ENCODE assay signal across 27 cellular contexts in the genomic region with DNA sequence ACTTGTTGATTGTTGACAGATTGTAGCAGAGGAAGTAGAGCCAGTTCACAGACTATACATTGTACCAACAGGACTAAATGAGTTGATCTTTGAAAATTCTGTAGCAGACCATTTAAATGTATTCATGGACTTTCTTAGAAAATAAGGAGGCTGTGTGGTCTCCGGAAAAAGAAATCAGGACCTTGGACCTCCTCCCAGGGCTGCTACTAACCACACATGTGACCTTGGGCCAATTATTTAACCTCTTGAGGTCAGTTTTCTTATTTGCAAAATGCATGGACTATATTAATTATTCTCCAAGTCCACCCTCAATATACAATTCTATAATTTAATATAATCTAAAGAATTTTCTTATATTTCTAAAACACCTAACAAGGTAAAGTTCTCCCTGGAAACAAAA.
"Had no signal": no experiment of that assay in that cellular context is flagged by ENCODE, and none has a peak within 500 bp of the region (broad histone marks: within the 10 kb centered on the region; RNA-seq: fewer than 3 reads in every experiment).

No MANE protein-coding gene starts in this region.

- H3K27me3 ChIP-seq: dorsolateral prefrontal cortex, esophagus muscularis mucosa, esophagus squamous epithelium, foreskin keratinocyte, gastrocnemius medialis, gastroesophageal sphincter, heart left ventricle, heart right ventricle had no signal

- H3K36me3 ChIP-seq: esophagus muscularis mucosa, esophagus squamous epithelium, gastrocnemius medialis, gastroesophageal sphincter, heart left ventricle, heart right ventricle had no signal

- DNase-seq: cortex of kidney; dermis blood vessel endothelial cell; dorsolateral prefrontal cortex; effector CD4-positive, alpha-beta T cell; effector CD8-positive, alpha-beta T cell; effector memory CD4-positive, alpha-beta T cell; effector memory CD8-positive, alpha-beta T cell; endodermal cell; erythroblast; esophagus squamous epithelium; foreskin fibroblast; foreskin keratinocyte; foreskin melanocyte; gastrocnemius medialis; glutamatergic neuron; head of caudate nucleus; heart left ventricle; heart right ventricle had no signal

- FAIRE-seq: colon, endometrium, endothelial cell of umbilical vein, frontal cortex had no signal

- ATAC-seq: effector memory CD8-positive, alpha-beta T cell; esophagus mucosa; foreskin keratinocyte; gastrocnemius medialis; gastroesophageal sphincter; heart left ventricle; heart right ventricle had no signal

- H3K9me3 ChIP-seq: esophagus muscularis mucosa, esophagus squamous epithelium, gastrocnemius medialis, gastroesophageal sphincter, heart left ventricle, heart right ventricle had no signal

- H3K4me1 ChIP-seq: esophagus muscularis mucosa, esophagus squamous epithelium, gastroesophageal sphincter had no signal

- H3K27ac ChIP-seq: coronary artery, dorsolateral prefrontal cortex, epithelial cell of prostate, esophagus muscularis mucosa, esophagus squamous epithelium, foreskin keratinocyte, gastrocnemius medialis, gastroesophageal sphincter, heart left ventricle, heart right ventricle had no signal

- H3K4me3 ChIP-seq: coronary artery, dorsolateral prefrontal cortex, esophagus muscularis mucosa, esophagus squamous epithelium, gastrocnemius medialis, gastroesophageal sphincter, heart left ventricle, heart right ventricle had no signal
